In genomic region chr2:37625781-37626548, GRCh38 we compare ENCODE assay signal across 9 cellular contexts. TPM values are rescaled to one million over a fixed set of nuclear protein-coding genes. Genes with fewer than 3 reads are reported as not detected.
DNase-seq lines count a peak whose midpoint lies in the region; ATAC-seq and TF ChIP-seq lines count a peak whose summit lies in the region.
"Had no signal": no experiment of that assay in that cellular context is flagged by ENCODE, and none has a peak within 500 bp of the region (broad histone marks: within the 10 kb centered on the region; RNA-seq: fewer than 3 reads in every experiment).

No MANE protein-coding gene starts in this region.

- H3K36me3 Mint-ChIP-seq in WTC11, result no peaks in the 10 kb centered on the region

- no peaks in the 10 kb centered on the region for H3K9me3 ChIP-seq in colonic mucosa

- ATAC-seq in GM21576 (IDR thresholded peaks at IDR 0.05; ENCODE audit: unreplicated experiment) (peak; percentile 38), HG02870 (IDR thresholded peaks at IDR 0.05; ENCODE audit: unreplicated experiment) (no peak), WTC11 (no peak)

- no peaks in the 10 kb centered on the region for H3K9me3 Mint-ChIP-seq in WTC11

- H3K27ac ChIP-seq in colonic mucosa, result peak overlapping the region; percentile 15
- H3K27ac ChIP-seq: VCaP had no signal

- H3K36me3 ChIP-seq in colonic mucosa, result no peaks in the 10 kb centered on the region

- H3K27me3 ChIP-seq in colonic mucosa, result no peaks in the 10 kb centered on the region

- POLR2A ChIA-PET in WTC11 (lab: Charles Lee), result no interaction called here

- TF ChIP-seq CTCF in AG10803 (conservative IDR thresholded peaks at IDR 0.05; ENCODE audit: low read length), result no peak
- no peak for TF ChIP-seq CTCF in colonic mucosa (IDR thresholded peaks at IDR 0.05)
- TF ChIP-seq CTCF in WTC11 (IDR thresholded peaks at IDR 0.05), result no peak

- peaks cover 3% of the 10 kb centered on the region; the same call in 1 of the 2 replicates for H3K27me3 Mint-ChIP-seq in WTC11 (ENCODE audit: low read depth)

- DNase-seq in AG10803 (ENCODE audit: low read depth) (peak; percentile 79), T-helper 2 cell (peak; percentile 15 to 94 (median 36)), colonic mucosa (no peak), NCI-H1436 (lab: John Stamatoyannopoulos, UW) (no peak), WTC11 (ENCODE audit: low spot score) (no peak)
- DNase-seq in stimulated activated CD4-positive, alpha-beta T cell treated with anti-CD3 and anti-CD28 coated beads, Interleukin-15, amount 100 ng/mL, for 48 hours (ENCODE audit: low read depth in 2 of 2), result peak; percentile 41 to 47

- no peaks in the 10 kb centered on the region for H3K4me1 Mint-ChIP-seq in WTC11

- no peak overlapping the region for H3K27ac Mint-ChIP-seq in WTC11

- H3K9ac ChIP-seq in colonic mucosa (ENCODE audit: low read depth in 2 of 2, low read length in 2 of 2), result no peak overlapping the region

- H3K4me1 ChIP-seq in colonic mucosa, result no peaks in the 10 kb centered on the region

- intact Hi-C loops in colonic mucosa (cut with DNase I), result no loop called here

- CTCF ChIA-PET in WTC11 (lab: Charles Lee), result no interaction called here

- no peak overlapping the region for H3K4me3 ChIP-seq in AG10803 (ENCODE audit: low read length)
- H3K4me3 ChIP-seq in colonic mucosa, result no peak overlapping the region

- H3K4me3 Mint-ChIP-seq in WTC11, result no peak overlapping the region

TF ChIP-seq in WTC11, 78 proteins besides CTCF, POLR2A, EP300 and RAD21:
- TF ChIP-seq ZBTB21 (CRISPR knock-in tag; IDR thresholded peaks at IDR 0.05; ENCODE audit: borderline replicate concordance) (no peak), ATF3 (CRISPR knock-in tag; conservative IDR thresholded peaks at IDR 0.05) (no peak), MLX (CRISPR knock-in tag; IDR thresholded peaks at IDR 0.05) (no peak), USF1 (CRISPR knock-in tag; IDR thresholded peaks at IDR 0.05) (no peak), MYBL2 (CRISPR knock-in tag; IDR thresholded peaks at IDR 0.05) (no peak), TEAD1 (CRISPR knock-in tag; IDR thresholded peaks at IDR 0.05) (no peak)

RNA-seq across cellular contexts. Expression of gene CDC42EP3, which starts 45.5 kb away (rescaled TPM):
- total RNA-seq in colonic mucosa (10 to 100 TPM in 1 of 2 donors, 1 to 10 TPM in 1; 7.2 to 37.3 TPM), WTC11 (2021) (21.2 to 31.5 TPM (median 21.8 TPM) in 3 replicates)

Comparison
In these comparisons a context has a peak if more than half of its experiments do, and no peak if none do; other contexts are left out.
1. DNase-seq: peak in AG10803 (single experiment), T-helper 2 cell (5 of 5) and stimulated activated CD4-positive, alpha-beta T cell treated with anti-CD3 and anti-CD28 coated beads, Interleukin-15, amount 100 ng/mL, for 48 hours (2 of 2); none in colonic mucosa (single experiment), NCI-H1436 (single experiment) and WTC11 (single experiment).